In genomic region chr3:39183231-39184080, GRCh38 we compare ENCODE assay signal across 14 cellular contexts. TPM values are rescaled to one million over a fixed set of nuclear protein-coding genes. Genes with fewer than 3 reads are reported as not detected.
DNase-seq lines count a peak whose midpoint lies in the region; TF ChIP-seq lines count a peak whose summit lies in the region.
"Had no signal": no experiment of that assay in that cellular context is flagged by ENCODE, and none has a peak within 500 bp of the region (broad histone marks: within the 10 kb centered on the region; RNA-seq: fewer than 3 reads in every experiment).

No MANE protein-coding gene starts in this region.

- BruUV-seq in mammary epithelial cell (replicated peaks; lab: Mats Ljungman, UMichigan) = no TSS peak

- no peak overlapping the region for H2AFZ ChIP-seq in mammary epithelial cell (ENCODE audit: low read depth, low read length)

- TF ChIP-seq POLR2A in breast epithelium (IDR thresholded peaks at IDR 0.05) = no peak
- no peak for TF ChIP-seq POLR2A in transverse colon (IDR thresholded peaks at IDR 0.05)

- DNase-seq in breast epithelium (ENCODE audit: low spot score in 2 of 2) (no peak), mammary epithelial cell (no peak), caudate nucleus (lab: John Stamatoyannopoulos, UW) (peak in 3 of 61 donors; percentile 14 to 63 (median 21)), midbrain (lab: John Stamatoyannopoulos, UW) (peak; percentile 37), transverse colon (no peak), COLO829 (ENCODE audit: low spot score) (no peak), DMS79 (lab: John Stamatoyannopoulos, UW) (no peak), DMS114 treated with DMSO at 0.1 percent for 48 hours (lab: John Stamatoyannopoulos, UW; ENCODE audit: unreplicated experiment) (no peak)
- DNase-seq: H9, natural killer cell, NCI-H526 had no signal

- dilution Hi-C loops in mammary epithelial cell (cut with HindIII; ENCODE audit: low sequenced_read_pairs) = no loop called here

- CTCF ChIA-PET in mammary epithelial cell (lab: Charles Lee; ENCODE audit: low non-redundant PET) = interaction anchor here (0.6 kb wide), 1 partner anchor 66 kb away, joined by 3 read pairs; no protein-coding TSS in a partner anchor

- H3K4me3 ChIP-seq in breast epithelium (no peak overlapping the region), mammary epithelial cell (replicated peaks in 1 of 3; ENCODE audit: insufficient read depth in 1 of 3, low read depth in 2 of 3, low read length in 3 of 3) (no peak overlapping the region), transverse colon (no peak overlapping the region)

- intact Hi-C loops in breast epithelium (cut with DNase I; ENCODE audit: low total_unique reads) (no loop called here), mammary epithelial cell (cut with micrococcal nuclease) (no loop called here), transverse colon (cut with DNase I; ENCODE audit: low total_unique reads) (loop anchor here (5.0 kb wide), 1 partner anchor 41 kb away; no protein-coding TSS in a partner anchor)

- 88% methylated on average over 12 of the region's 12 CpGs for WGBS in mammary epithelial cell (ENCODE audit: low coverage, missing lambda C conversion rate)
- WGBS in transverse colon (ENCODE audit: low coverage in 1 of 2), 2 donors = 83% methylated on average over 12 of the region's 12 CpGs; no CpG with 5 or more reads in 1 of the 2 donors

- H3K27ac ChIP-seq in breast epithelium (peak overlapping the region; percentile 93 to 98), mammary epithelial cell (ENCODE audit: insufficient read depth, low read depth, low read length) (no peak overlapping the region), caudate nucleus (ENCODE audit: low read depth, low read length) (peak overlapping the region; percentile 38), transverse colon (peak overlapping the region; percentile 53 to 94 (median 80))

- in situ Hi-C loops in mammary epithelial cell (cut with MboI; ENCODE audit: low sequenced_read_pairs in 2 of 2) = loop anchor here in 1 of 2 donors (25.0 kb wide), 1 partner anchor 204 kb away; the partner anchor contains the start of gene SLC25A38
- in situ Hi-C loops in transverse colon (cut with MboI; ENCODE audit: low pct_ligation_motif_present in 1 of 4, low pct_unique_long_range_greater_than_20kb in 1 of 4, low sequenced_read_pairs in 3 of 4) = loop anchor here in 3 of 4 donors (25.0 kb wide), 2 partner anchors 104 to 204 kb away; partner anchors contain the start of genes SLC25A38 (in 3 of the 3) and CX3CR1 (in 1 of the 3)

- no peaks in the 10 kb centered on the region for H3K36me3 ChIP-seq in breast epithelium
- no peaks in the 10 kb centered on the region for H3K36me3 ChIP-seq in mammary epithelial cell (ENCODE audit: insufficient read depth, low read length)
- H3K36me3 ChIP-seq in transverse colon = no peaks in the 10 kb centered on the region

- TF ChIP-seq EP300 in transverse colon (IDR thresholded peaks at IDR 0.05; ENCODE audit: low read depth) = no peak

- H3K27me3 ChIP-seq in breast epithelium (no peaks in the 10 kb centered on the region), mammary epithelial cell (ENCODE audit: insufficient read depth, low read length) (no peaks in the 10 kb centered on the region), transverse colon (no peaks in the 10 kb centered on the region)

- no peaks in the 10 kb centered on the region for H3K79me2 ChIP-seq in mammary epithelial cell (ENCODE audit: insufficient read depth, low read length)

- H3K4me1 ChIP-seq in breast epithelium (peaks cover 0 to 7% of the 10 kb centered on the region in 2 donors), mammary epithelial cell (ENCODE audit: insufficient read depth, low read length) (peaks cover 24% of the 10 kb centered on the region), transverse colon (peaks cover 16 to 30% (median 22%) of the 10 kb centered on the region in 4 donors)

- H3K9me3 ChIP-seq in breast epithelium (no peaks in the 10 kb centered on the region), mammary epithelial cell (replicated peaks; ENCODE audit: insufficient read depth, low read length) (no peaks in the 10 kb centered on the region), transverse colon (no peaks in the 10 kb centered on the region)

- H3K9ac ChIP-seq in mammary epithelial cell (ENCODE audit: insufficient read depth, low read length) = no peak overlapping the region

- no peaks in the 10 kb centered on the region for H4K20me1 ChIP-seq in mammary epithelial cell (ENCODE audit: insufficient read depth, low read length)

- TF ChIP-seq CTCF in breast epithelium (IDR thresholded peaks at IDR 0.05) (no peak), mammary epithelial cell (conservative IDR thresholded peaks at IDR 0.05 in 1 of 2, IDR thresholded peaks at IDR 0.05 in 1 of 2; ENCODE audit: extremely low read depth in 1 of 2, insufficient read depth in 1 of 2, low read depth in 1 of 2, low read length in 2 of 2) (no peak), transverse colon (IDR thresholded peaks at IDR 0.05) (no peak)

- H3K4me2 ChIP-seq in mammary epithelial cell (ENCODE audit: insufficient read depth, low read depth, low read length) = no peak overlapping the region

RNA-seq across cellular contexts. Expression of gene XIRP1, which starts 8.9 kb away (rescaled TPM):
- total RNA-seq in breast epithelium (under 1 TPM in 1 of 3 donors, not detected in 2; 0.44 TPM), mammary epithelial cell (not detected), transverse colon (1 to 10 TPM in 1 of 4 donors, under 1 TPM in 1, not detected in 2; 0.40 to 6.0 TPM)
- not detected for polyA plus RNA-seq in mammary epithelial cell
- not detected for polyA minus RNA-seq in mammary epithelial cell
- total RNA-seq: bronchial epithelial cell, H9, HT-29 had no signal
- polyA plus RNA-seq: AG04450 had no signal

RNA-seq across cellular contexts. Expression of gene CSRNP1, which starts 30.1 kb away (rescaled TPM):
- 100 to 1,000 TPM in 1 of 3 donors, 10 to 100 TPM in 2; 30.2 to 112 (median 59.0) TPM for total RNA-seq in breast epithelium
- total RNA-seq in mammary epithelial cell = 1 to 10 TPM; 6.5 to 9.6 TPM
- polyA plus RNA-seq in mammary epithelial cell = 8.4 TPM
- polyA minus RNA-seq in mammary epithelial cell = 22.2 TPM
- 100 to 1,000 TPM in 1 of 4 donors, 10 to 100 TPM in 3; 10.9 to 112 (median 38.4) TPM for total RNA-seq in transverse colon
